Comparison of ENCODE assay signal across 1 cellular context in the genomic region with DNA sequence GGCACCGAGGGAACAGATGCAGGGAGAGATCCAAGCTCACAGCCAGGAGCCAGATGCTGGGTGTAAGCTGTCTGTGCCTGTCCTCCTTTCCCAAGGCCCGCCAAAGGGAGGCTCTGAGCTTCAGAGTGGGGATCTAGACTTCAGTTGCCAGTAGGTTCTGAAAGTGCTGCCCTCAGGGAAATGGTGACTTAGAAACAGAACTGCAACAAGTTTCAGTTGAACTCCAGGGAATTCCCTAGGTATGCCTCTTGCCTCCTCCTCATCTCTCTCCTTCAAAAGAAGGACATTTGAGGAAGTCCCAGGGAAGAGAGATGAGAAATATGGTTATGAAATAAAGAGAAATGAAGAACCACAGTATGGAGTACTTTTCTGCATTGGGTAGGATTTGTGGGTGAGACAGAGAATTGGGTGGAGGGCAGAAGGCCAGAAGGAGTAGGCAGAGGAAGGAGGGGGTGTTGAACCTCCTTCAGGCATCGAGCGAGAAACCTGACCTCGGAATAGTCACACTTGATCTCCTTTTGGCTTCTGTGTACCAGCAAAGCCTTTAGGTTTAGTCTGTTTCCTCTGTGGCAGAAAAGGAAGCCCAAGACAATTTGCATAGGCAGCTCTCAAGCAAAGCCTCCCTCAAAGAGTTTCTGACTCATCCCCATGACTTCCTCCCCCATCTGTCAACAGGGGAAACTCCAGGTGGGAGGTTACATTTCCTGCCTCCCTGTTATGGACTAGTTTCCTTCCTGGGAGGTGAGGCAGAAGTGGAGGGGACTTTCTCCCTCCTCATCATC.
TF ChIP-seq lines count a peak whose summit lies in the region.

No MANE protein-coding gene starts in this region.

TF ChIP-seq in K562, 482 proteins besides CTCF, POLR2A, EP300 and RAD21 (continued from another document and continues in another):
- TF ChIP-seq, protein P1, sequence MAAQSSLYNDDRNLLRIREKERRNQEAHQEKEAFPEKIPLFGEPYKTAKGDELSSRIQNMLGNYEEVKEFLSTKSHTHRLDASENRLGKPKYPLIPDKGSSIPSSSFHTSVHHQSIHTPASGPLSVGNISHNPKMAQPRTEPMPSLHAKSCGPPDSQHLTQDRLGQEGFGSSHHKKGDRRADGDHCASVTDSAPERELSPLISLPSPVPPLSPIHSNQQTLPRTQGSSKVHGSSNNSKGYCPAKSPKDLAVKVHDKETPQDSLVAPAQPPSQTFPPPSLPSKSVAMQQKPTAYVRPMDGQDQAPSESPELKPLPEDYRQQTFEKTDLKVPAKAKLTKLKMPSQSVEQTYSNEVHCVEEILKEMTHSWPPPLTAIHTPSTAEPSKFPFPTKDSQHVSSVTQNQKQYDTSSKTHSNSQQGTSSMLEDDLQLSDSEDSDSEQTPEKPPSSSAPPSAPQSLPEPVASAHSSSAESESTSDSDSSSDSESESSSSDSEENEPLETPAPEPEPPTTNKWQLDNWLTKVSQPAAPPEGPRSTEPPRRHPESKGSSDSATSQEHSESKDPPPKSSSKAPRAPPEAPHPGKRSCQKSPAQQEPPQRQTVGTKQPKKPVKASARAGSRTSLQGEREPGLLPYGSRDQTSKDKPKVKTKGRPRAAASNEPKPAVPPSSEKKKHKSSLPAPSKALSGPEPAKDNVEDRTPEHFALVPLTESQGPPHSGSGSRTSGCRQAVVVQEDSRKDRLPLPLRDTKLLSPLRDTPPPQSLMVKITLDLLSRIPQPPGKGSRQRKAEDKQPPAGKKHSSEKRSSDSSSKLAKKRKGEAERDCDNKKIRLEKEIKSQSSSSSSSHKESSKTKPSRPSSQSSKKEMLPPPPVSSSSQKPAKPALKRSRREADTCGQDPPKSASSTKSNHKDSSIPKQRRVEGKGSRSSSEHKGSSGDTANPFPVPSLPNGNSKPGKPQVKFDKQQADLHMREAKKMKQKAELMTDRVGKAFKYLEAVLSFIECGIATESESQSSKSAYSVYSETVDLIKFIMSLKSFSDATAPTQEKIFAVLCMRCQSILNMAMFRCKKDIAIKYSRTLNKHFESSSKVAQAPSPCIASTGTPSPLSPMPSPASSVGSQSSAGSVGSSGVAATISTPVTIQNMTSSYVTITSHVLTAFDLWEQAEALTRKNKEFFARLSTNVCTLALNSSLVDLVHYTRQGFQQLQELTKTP (IDR thresholded peaks at IDR 0.05; ENCODE audit: low read depth in 1 of 2, partially characterized antibody in 2 of 2): no peak
- TF ChIP-seq ARID1B (IDR thresholded peaks at IDR 0.05) (peak; percentile 65), DIDO1 (tag; IDR thresholded peaks at IDR 0.05; ENCODE audit: low read depth) (no peak), SRF (CRISPR knock-in tag; IDR thresholded peaks at IDR 0.05) (peak in 1 of 2 experiments; percentile 75; a peak in 1 of 4 replicates), HDAC1 (IDR thresholded peaks at IDR 0.05) (no peak), KLF6 (CRISPR knock-in tag; IDR thresholded peaks at IDR 0.05; ENCODE audit: borderline replicate concordance) (no peak), GMEB1 (CRISPR knock-in tag; IDR thresholded peaks at IDR 0.05) (no peak), ZNF143 (CRISPR knock-in tag; IDR thresholded peaks at IDR 0.05) (no peak), GABPA (tag; conservative IDR thresholded peaks at IDR 0.05; ENCODE audit: low read depth) (peak; percentile 60), FOXA3 (CRISPR knock-in tag; conservative IDR thresholded peaks at IDR 0.05 in 1 of 2, IDR thresholded peaks at IDR 0.05 in 1 of 2) (peak in 1 of 2 experiments; percentile 71; a peak in 2 of 4 replicates), ZNF23 (CRISPR knock-in tag; IDR thresholded peaks at IDR 0.05) (no peak), POLR2B (IDR thresholded peaks at IDR 0.05; ENCODE audit: low read depth, partially characterized antibody) (no peak), ZBTB8A (IDR thresholded peaks at IDR 0.05; ENCODE audit: partially characterized antibody) (no peak), ZBED1 (IDR thresholded peaks at IDR 0.05) (no peak), VEZF1 (CRISPR knock-in tag; IDR thresholded peaks at IDR 0.05) (no peak; the same call in 1 of the 2 replicates), KAT7 (CRISPR knock-in tag; IDR thresholded peaks at IDR 0.05; ENCODE audit: borderline replicate concordance) (no peak), PBX2 (CRISPR knock-in tag; IDR thresholded peaks at IDR 0.05; ENCODE audit: low read depth) (no peak), PBX2 (tag; conservative IDR thresholded peaks at IDR 0.05; ENCODE audit: low read depth) (peak; percentile 53), MTF1 (CRISPR knock-in tag; IDR thresholded peaks at IDR 0.05; ENCODE audit: borderline replicate concordance) (no peak), ZNF518B (CRISPR knock-in tag; IDR thresholded peaks at IDR 0.05) (no peak), TAF15 (IDR thresholded peaks at IDR 0.05; ENCODE audit: low read depth, low read length) (no peak), ZNF644 (tag; IDR thresholded peaks at IDR 0.05; ENCODE audit: low read depth) (no peak), FOSL1 (tag; conservative IDR thresholded peaks at IDR 0.05) (peak; percentile 92), SMAD4 (CRISPR knock-in tag; conservative IDR thresholded peaks at IDR 0.05) (no peak), ARHGAP35 (IDR thresholded peaks at IDR 0.05; ENCODE audit: partially characterized antibody) (no peak)
- TF ChIP-seq, protein P2, sequence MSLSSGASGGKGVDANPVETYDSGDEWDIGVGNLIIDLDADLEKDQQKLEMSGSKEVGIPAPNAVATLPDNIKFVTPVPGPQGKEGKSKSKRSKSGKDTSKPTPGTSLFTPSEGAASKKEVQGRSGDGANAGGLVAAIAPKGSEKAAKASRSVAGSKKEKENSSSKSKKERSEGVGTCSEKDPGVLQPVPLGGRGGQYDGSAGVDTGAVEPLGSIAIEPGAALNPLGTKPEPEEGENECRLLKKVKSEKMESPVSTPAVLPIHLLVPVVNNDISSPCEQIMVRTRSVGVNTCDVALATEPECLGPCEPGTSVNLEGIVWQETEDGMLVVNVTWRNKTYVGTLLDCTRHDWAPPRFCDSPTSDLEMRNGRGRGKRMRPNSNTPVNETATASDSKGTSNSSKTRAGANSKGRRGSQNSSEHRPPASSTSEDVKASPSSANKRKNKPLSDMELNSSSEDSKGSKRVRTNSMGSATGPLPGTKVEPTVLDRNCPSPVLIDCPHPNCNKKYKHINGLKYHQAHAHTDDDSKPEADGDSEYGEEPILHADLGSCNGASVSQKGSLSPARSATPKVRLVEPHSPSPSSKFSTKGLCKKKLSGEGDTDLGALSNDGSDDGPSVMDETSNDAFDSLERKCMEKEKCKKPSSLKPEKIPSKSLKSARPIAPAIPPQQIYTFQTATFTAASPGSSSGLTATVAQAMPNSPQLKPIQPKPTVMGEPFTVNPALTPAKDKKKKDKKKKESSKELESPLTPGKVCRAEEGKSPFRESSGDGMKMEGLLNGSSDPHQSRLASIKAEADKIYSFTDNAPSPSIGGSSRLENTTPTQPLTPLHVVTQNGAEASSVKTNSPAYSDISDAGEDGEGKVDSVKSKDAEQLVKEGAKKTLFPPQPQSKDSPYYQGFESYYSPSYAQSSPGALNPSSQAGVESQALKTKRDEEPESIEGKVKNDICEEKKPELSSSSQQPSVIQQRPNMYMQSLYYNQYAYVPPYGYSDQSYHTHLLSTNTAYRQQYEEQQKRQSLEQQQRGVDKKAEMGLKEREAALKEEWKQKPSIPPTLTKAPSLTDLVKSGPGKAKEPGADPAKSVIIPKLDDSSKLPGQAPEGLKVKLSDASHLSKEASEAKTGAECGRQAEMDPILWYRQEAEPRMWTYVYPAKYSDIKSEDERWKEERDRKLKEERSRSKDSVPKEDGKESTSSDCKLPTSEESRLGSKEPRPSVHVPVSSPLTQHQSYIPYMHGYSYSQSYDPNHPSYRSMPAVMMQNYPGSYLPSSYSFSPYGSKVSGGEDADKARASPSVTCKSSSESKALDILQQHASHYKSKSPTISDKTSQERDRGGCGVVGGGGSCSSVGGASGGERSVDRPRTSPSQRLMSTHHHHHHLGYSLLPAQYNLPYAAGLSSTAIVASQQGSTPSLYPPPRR (CRISPR knock-in tag; IDR thresholded peaks at IDR 0.05; ENCODE audit: borderline replicate concordance): no peak
- TF ChIP-seq, protein P3, sequence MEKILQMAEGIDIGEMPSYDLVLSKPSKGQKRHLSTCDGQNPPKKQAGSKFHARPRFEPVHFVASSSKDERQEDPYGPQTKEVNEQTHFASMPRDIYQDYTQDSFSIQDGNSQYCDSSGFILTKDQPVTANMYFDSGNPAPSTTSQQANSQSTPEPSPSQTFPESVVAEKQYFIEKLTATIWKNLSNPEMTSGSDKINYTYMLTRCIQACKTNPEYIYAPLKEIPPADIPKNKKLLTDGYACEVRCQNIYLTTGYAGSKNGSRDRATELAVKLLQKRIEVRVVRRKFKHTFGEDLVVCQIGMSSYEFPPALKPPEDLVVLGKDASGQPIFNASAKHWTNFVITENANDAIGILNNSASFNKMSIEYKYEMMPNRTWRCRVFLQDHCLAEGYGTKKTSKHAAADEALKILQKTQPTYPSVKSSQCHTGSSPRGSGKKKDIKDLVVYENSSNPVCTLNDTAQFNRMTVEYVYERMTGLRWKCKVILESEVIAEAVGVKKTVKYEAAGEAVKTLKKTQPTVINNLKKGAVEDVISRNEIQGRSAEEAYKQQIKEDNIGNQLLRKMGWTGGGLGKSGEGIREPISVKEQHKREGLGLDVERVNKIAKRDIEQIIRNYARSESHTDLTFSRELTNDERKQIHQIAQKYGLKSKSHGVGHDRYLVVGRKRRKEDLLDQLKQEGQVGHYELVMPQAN (IDR thresholded peaks at IDR 0.05; ENCODE audit: borderline replicate concordance): no peak
- TF ChIP-seq, protein P4, sequence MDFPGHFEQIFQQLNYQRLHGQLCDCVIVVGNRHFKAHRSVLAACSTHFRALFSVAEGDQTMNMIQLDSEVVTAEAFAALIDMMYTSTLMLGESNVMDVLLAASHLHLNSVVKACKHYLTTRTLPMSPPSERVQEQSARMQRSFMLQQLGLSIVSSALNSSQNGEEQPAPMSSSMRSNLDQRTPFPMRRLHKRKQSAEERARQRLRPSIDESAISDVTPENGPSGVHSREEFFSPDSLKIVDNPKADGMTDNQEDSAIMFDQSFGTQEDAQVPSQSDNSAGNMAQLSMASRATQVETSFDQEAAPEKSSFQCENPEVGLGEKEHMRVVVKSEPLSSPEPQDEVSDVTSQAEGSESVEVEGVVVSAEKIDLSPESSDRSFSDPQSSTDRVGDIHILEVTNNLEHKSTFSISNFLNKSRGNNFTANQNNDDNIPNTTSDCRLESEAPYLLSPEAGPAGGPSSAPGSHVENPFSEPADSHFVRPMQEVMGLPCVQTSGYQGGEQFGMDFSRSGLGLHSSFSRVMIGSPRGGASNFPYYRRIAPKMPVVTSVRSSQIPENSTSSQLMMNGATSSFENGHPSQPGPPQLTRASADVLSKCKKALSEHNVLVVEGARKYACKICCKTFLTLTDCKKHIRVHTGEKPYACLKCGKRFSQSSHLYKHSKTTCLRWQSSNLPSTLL (IDR thresholded peaks at IDR 0.05): no peak
